Comparison of ENCODE assay signal across 9 cellular contexts in the genomic region with DNA sequence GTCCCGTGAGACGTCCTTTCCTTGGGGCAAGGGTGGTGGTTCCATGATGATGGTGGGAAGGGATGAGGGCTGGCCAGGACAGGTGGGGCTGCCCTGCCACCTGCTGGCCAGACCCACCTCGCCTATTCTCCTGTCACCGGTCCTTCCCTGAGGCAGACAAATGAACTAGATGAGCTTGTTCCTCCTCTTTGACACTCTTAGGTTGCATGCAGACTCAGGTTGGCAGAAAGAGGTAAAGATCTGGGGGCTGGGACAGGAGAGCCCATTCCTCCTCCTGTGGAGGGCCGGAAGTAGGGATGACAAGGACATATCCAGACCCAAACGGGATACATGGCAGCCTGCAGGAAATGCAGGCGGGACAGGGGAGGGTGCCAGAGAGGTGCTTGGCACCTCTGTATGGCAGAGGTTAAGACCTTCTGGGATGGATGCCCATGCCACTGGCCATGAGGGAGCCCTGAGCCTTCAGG. TPM values are rescaled to one million over a fixed set of nuclear protein-coding genes. Genes with fewer than 3 reads are reported as not detected.
A peak's percentile ranks its signal among the peaks of the same experiment; 100 is the strongest.
DNase-seq lines count a peak whose midpoint lies in the region; FAIRE-seq and TF ChIP-seq lines count a peak whose summit lies in the region.
"Had no signal": no experiment of that assay in that cellular context is flagged by ENCODE, and none has a peak within 500 bp of the region (broad histone marks: within the 10 kb centered on the region; RNA-seq: fewer than 3 reads in every experiment).

No MANE protein-coding gene starts in this region.

- no peak overlapping the region for H3K27ac ChIP-seq in endothelial cell of umbilical vein (ENCODE audit: insufficient read depth, low read depth, low read length)
- H3K27ac ChIP-seq in neural progenitor cell: no peak overlapping the region

- TF ChIP-seq CTCF in endothelial cell of umbilical vein (IDR thresholded peaks at IDR 0.05; ENCODE audit: extremely low read depth in 1 of 2, insufficient read depth in 1 of 2, low read depth in 1 of 2, low read length in 2 of 2) (peak; percentile 64 to 75), neural progenitor cell (IDR thresholded peaks at IDR 0.05) (peak; percentile 67)

- H3K27me3 ChIP-seq in endothelial cell of umbilical vein (ENCODE audit: control insufficient read depth in 2 of 2, insufficient read depth in 2 of 2, low read length in 2 of 2) (peaks cover 0 to 2% of the 10 kb centered on the region in 2 experiments), neural progenitor cell (no peaks in the 10 kb centered on the region)

- H3K4me3 Mint-ChIP-seq in activated CD4-positive, alpha-beta memory T cell treated with anti-CD3 and anti-CD28 coated beads for 36 hours: no peak overlapping the region
- no peak overlapping the region for H3K4me3 Mint-ChIP-seq in neural progenitor cell
- H3K4me3 Mint-ChIP-seq: activated naive CD8-positive, alpha-beta T cell had no signal

- no peaks in the 10 kb centered on the region for H3K9me1 ChIP-seq in endothelial cell of umbilical vein (replicated peaks; ENCODE audit: control insufficient read depth, extremely low read depth, insufficient read depth, low read length)

- DNase-seq in NCI-H1436 (lab: John Stamatoyannopoulos, UW) (peak; percentile 8), NCI-H1436 treated with DMSO at 0.1 percent for 48 hours (lab: John Stamatoyannopoulos, UW) (no peak), MV-4-11 (lab: John Stamatoyannopoulos, UW) (peak; percentile 26), endothelial cell of umbilical vein (ENCODE audit: low read depth, low spot score) (peak; percentile 32), neural progenitor cell (ENCODE audit: low spot score) (peak; percentile 47), NCI-H128 (lab: John Stamatoyannopoulos, UW; ENCODE audit: unreplicated experiment) (no peak), mucosa of gallbladder (ENCODE audit: low spot score) (no peak)
- peak; percentile 60 for DNase-seq in activated CD4-positive, alpha-beta memory T cell treated with anti-CD3 and anti-CD28 coated beads for 36 hours

- intact Hi-C loops in activated CD4-positive, alpha-beta memory T cell treated with anti-CD3 and anti-CD28 coated beads for 36 hours (cut with micrococcal nuclease): loop anchor here (1.0 to 5.0 kb wide), 4 partner anchors 47 to 237 kb away; partner anchors contain the start of gene CIB2
- intact Hi-C loops in endothelial cell of umbilical vein (cut with micrococcal nuclease): loop anchor here (1.0 to 5.0 kb wide), 4 partner anchors 45 to 236 kb away; partner anchors contain the start of gene CIB2

- H3K4me2 ChIP-seq in endothelial cell of umbilical vein (ENCODE audit: insufficient read depth, low read length) (no peak overlapping the region), neural progenitor cell (no peak overlapping the region)

- no peaks in the 10 kb centered on the region for H3K4me1 Mint-ChIP-seq in activated CD4-positive, alpha-beta memory T cell treated with anti-CD3 and anti-CD28 coated beads for 36 hours (ENCODE audit: low read depth)
- H3K4me1 Mint-ChIP-seq in neural progenitor cell: no peaks in the 10 kb centered on the region

- H2AFZ ChIP-seq in endothelial cell of umbilical vein (ENCODE audit: low read depth, low read length) (no peak overlapping the region), neural progenitor cell (replicated peaks) (peak overlapping the region; percentile 50)

- H3K36me3 Mint-ChIP-seq in activated CD4-positive, alpha-beta memory T cell treated with anti-CD3 and anti-CD28 coated beads for 36 hours: no peaks in the 10 kb centered on the region
- no peaks in the 10 kb centered on the region for H3K36me3 Mint-ChIP-seq in neural progenitor cell
- H3K36me3 Mint-ChIP-seq: activated naive CD8-positive, alpha-beta T cell had no signal

- H3K9me3 ChIP-seq in endothelial cell of umbilical vein (replicated peaks; ENCODE audit: control insufficient read depth, insufficient read depth, low read length) (no peaks in the 10 kb centered on the region), neural progenitor cell (ENCODE audit: low read depth) (peaks cover 3% of the 10 kb centered on the region)

- CTCF ChIA-PET in activated CD4-positive, alpha-beta memory T cell treated with anti-CD3 and anti-CD28 coated beads for 36 hours (lab: Charles Lee): interaction anchor here (0.6 to 5.5 kb wide), 51 partner anchors 9 to 257 kb away, joined by 3 to 76 read pairs (median 5); partner anchors contain the start of genes CIB2, DNAJA4 and IDH3A
- CTCF ChIA-PET in endothelial cell of umbilical vein (lab: Charles Lee): interaction anchor here (0.6 to 8.4 kb wide), 34 partner anchors 9 to 294 kb away, joined by 3 to 195 read pairs (median 5); partner anchors contain the start of genes CIB2 and IDH3A

- TF ChIP-seq POLR2A in endothelial cell of umbilical vein (IDR thresholded peaks at IDR 0.05; ENCODE audit: low read depth, low read length): no peak

- peak; percentile 63 for FAIRE-seq in endothelial cell of umbilical vein (lab: Jason Lieb, UNC)

- H3K9ac ChIP-seq in endothelial cell of umbilical vein (replicated peaks; ENCODE audit: extremely low read depth, insufficient read depth, low read length) (no peak overlapping the region), neural progenitor cell (no peak overlapping the region)

- no peaks in the 10 kb centered on the region for H3K4me1 ChIP-seq in endothelial cell of umbilical vein (ENCODE audit: control insufficient read depth, extremely low read depth, insufficient read depth, low read length)
- H3K4me1 ChIP-seq in neural progenitor cell: no peaks in the 10 kb centered on the region

- no peaks in the 10 kb centered on the region for H3F3A ChIP-seq in neural progenitor cell (ENCODE audit: low read depth)

- POLR2A ChIA-PET in activated CD4-positive, alpha-beta memory T cell treated with anti-CD3 and anti-CD28 coated beads for 36 hours (lab: Charles Lee): interaction anchor here (1.3 to 1.6 kb wide), 2 partner anchors 65 to 83 kb away, joined by 3 to 4 read pairs; partner anchors contain the start of gene CIB2
- POLR2A ChIA-PET in endothelial cell of umbilical vein (lab: Charles Lee): no interaction called here

- no TSS peak for BruUV-seq in endothelial cell of umbilical vein (replicated peaks; lab: Mats Ljungman, UMichigan)

- H3K4me3 ChIP-seq in endothelial cell of umbilical vein (replicated peaks in 1 of 3; ENCODE audit: insufficient read depth in 1 of 3, low read depth in 1 of 3, low read length in 3 of 3) (no peak overlapping the region), neural progenitor cell (no peak overlapping the region)

- dilution Hi-C loops in endothelial cell of umbilical vein (cut with MboI; ENCODE audit: extremely low pct_ligation_motif_present, low sequenced_read_pairs): no loop called here

- no peak overlapping the region for H3K27ac Mint-ChIP-seq in activated CD4-positive, alpha-beta memory T cell treated with anti-CD3 and anti-CD28 coated beads for 36 hours
- H3K27ac Mint-ChIP-seq in neural progenitor cell: no peak overlapping the region
- H3K27ac Mint-ChIP-seq: activated naive CD8-positive, alpha-beta T cell had no signal

- no peaks in the 10 kb centered on the region for H3K79me2 ChIP-seq in endothelial cell of umbilical vein (ENCODE audit: control insufficient read depth, insufficient read depth, low read length)
- H3K79me2 ChIP-seq in neural progenitor cell (ENCODE audit: low read depth): no peaks in the 10 kb centered on the region

- H4K20me1 ChIP-seq in endothelial cell of umbilical vein (replicated peaks; ENCODE audit: control insufficient read depth, extremely low read depth, insufficient read depth, low read length) (no peaks in the 10 kb centered on the region), neural progenitor cell (ENCODE audit: low read depth) (no peaks in the 10 kb centered on the region)

- H3K36me3 ChIP-seq in endothelial cell of umbilical vein (ENCODE audit: control insufficient read depth in 2 of 2, extremely low read depth in 1 of 2, insufficient read depth in 2 of 2, low read length in 2 of 2) (no peaks in the 10 kb centered on the region), neural progenitor cell (no peaks in the 10 kb centered on the region)

- H3K9me3 Mint-ChIP-seq in activated CD4-positive, alpha-beta memory T cell treated with anti-CD3 and anti-CD28 coated beads for 36 hours: peaks cover under 1% of the 10 kb centered on the region
- no peaks in the 10 kb centered on the region for H3K9me3 Mint-ChIP-seq in neural progenitor cell

- no peaks in the 10 kb centered on the region for H3K27me3 Mint-ChIP-seq in activated CD4-positive, alpha-beta memory T cell treated with anti-CD3 and anti-CD28 coated beads for 36 hours
- H3K27me3 Mint-ChIP-seq in neural progenitor cell (ENCODE audit: insufficient read depth, low read depth): peaks cover 6% of the 10 kb centered on the region
- H3K27me3 Mint-ChIP-seq: activated naive CD8-positive, alpha-beta T cell had no signal

TF ChIP-seq in endothelial cell of umbilical vein, 7 proteins besides CTCF, POLR2A, EP300 and RAD21 (continues in another document):
- TF ChIP-seq MYC (IDR thresholded peaks at IDR 0.05; ENCODE audit: low read depth, low read length): no peak
- no peak for TF ChIP-seq FOS (IDR thresholded peaks at IDR 0.05; ENCODE audit: borderline replicate concordance, insufficient read depth, low read length)

RNA-seq across cellular contexts. Expression of gene ACSBG1, which starts 38.6 kb away (rescaled TPM):
- total RNA-seq in activated CD4-positive, alpha-beta memory T cell treated with anti-CD3 and anti-CD28 coated beads for 36 hours: under 1 TPM in 1 of 2 experiments, not detected in 1; 0.26 TPM
- total RNA-seq in endothelial cell of umbilical vein (not detected in 2 replicates), neural progenitor cell (ENCODE audit: low replicate concordance) (0.11 and 0.22 TPM in 2 replicates), mucosa of gallbladder (0.83 TPM)
- not detected in 2 replicates for polyA plus RNA-seq in endothelial cell of umbilical vein
- polyA plus RNA-seq in endothelial cell of umbilical vein (2011; cell fraction: cytosol; rRNA removed): not detected in 2 replicates
- polyA plus RNA-seq in endothelial cell of umbilical vein (2011; cell fraction: nucleus; rRNA removed): not detected in 2 replicates
- not detected in 2 replicates for polyA plus RNA-seq in endothelial cell of umbilical vein (2012)
- polyA minus RNA-seq in endothelial cell of umbilical vein: 0.42 TPM in 1 of 2 replicates, not detected in the other
- 1.4 TPM for polyA minus RNA-seq in endothelial cell of umbilical vein (2011; cell fraction: cytosol; rRNA and poly(A)+ RNA removed)
- not detected in 2 replicates for polyA minus RNA-seq in endothelial cell of umbilical vein (2011; cell fraction: nucleus; rRNA and poly(A)+ RNA removed)

RNA-seq across cellular contexts. Expression of gene IDH3A, which starts 46.6 kb away (rescaled TPM):
- 100 to 1,000 TPM; 106 to 111 TPM for total RNA-seq in activated CD4-positive, alpha-beta memory T cell treated with anti-CD3 and anti-CD28 coated beads for 36 hours
- total RNA-seq in endothelial cell of umbilical vein (62.8 and 63.9 TPM in 2 replicates), neural progenitor cell (ENCODE audit: low replicate concordance) (16.0 and 19.3 TPM in 2 replicates), mucosa of gallbladder (52.3 TPM)
- 28.6 and 35.5 TPM in 2 replicates for polyA plus RNA-seq in endothelial cell of umbilical vein
- polyA plus RNA-seq in endothelial cell of umbilical vein (2011; cell fraction: cytosol; rRNA removed): 43.9 and 58.0 TPM in 2 replicates
- 46.3 and 62.8 TPM in 2 replicates for polyA plus RNA-seq in endothelial cell of umbilical vein (2011; cell fraction: nucleus; rRNA removed)
- polyA plus RNA-seq in endothelial cell of umbilical vein (2012): 40.4 and 77.4 TPM in 2 replicates
- 43.4 and 43.9 TPM in 2 replicates for polyA minus RNA-seq in endothelial cell of umbilical vein
- polyA minus RNA-seq in endothelial cell of umbilical vein (2011; cell fraction: cytosol; rRNA and poly(A)+ RNA removed): 94.8 TPM
- 16.5 and 25.4 TPM in 2 replicates for polyA minus RNA-seq in endothelial cell of umbilical vein (2011; cell fraction: nucleus; rRNA and poly(A)+ RNA removed)

Comparison
In these comparisons a context has a peak if more than half of its experiments do, and no peak if none do; other contexts are left out.
1. DNase-seq: peak in NCI-H1436 (single experiment), MV-4-11 (single experiment), activated CD4-positive, alpha-beta memory T cell treated with anti-CD3 and anti-CD28 coated beads for 36 hours (single experiment), endothelial cell of umbilical vein (single experiment) and neural progenitor cell (single experiment); none in NCI-H1436 treated with DMSO at 0.1 percent for 48 hours (single experiment), NCI-H128 (single experiment) and mucosa of gallbladder (single experiment).